Comparison of ENCODE assay signal across 12 cellular contexts in genomic region chr14:102645746-102646440, GRCh38. TPM values are rescaled to one million over a fixed set of nuclear protein-coding genes. Genes with fewer than 3 reads are reported as not detected.
DNase-seq lines count a peak whose midpoint lies in the region; TF ChIP-seq lines count a peak whose summit lies in the region.
"Had no signal": no experiment of that assay in that cellular context is flagged by ENCODE, and none has a peak within 500 bp of the region (broad histone marks: within the 10 kb centered on the region; RNA-seq: fewer than 3 reads in every experiment).

No MANE protein-coding gene starts in this region.

- no peaks in the 10 kb centered on the region for H3K36me3 ChIP-seq in OCI-LY1 (ENCODE audit: insufficient read depth, low read length)
- H3K36me3 ChIP-seq in spleen: no peaks in the 10 kb centered on the region
- no peaks in the 10 kb centered on the region for H3K36me3 ChIP-seq in HAP-1 (replicated peaks)

- peak overlapping the region; percentile 44; the same call in 1 of the 2 replicates for H3K4me2 ChIP-seq in OCI-LY1 (ENCODE audit: low read length)
- H3K4me2 ChIP-seq: A549 had no signal

- no peaks in the 10 kb centered on the region for H3K9me2 ChIP-seq in OCI-LY1 (ENCODE audit: low read depth, low read length)

- peak overlapping the region; percentile 1 for H3K27ac Mint-ChIP-seq in activated CD4-positive, alpha-beta T cell treated with anti-CD3 and anti-CD28 coated beads, Interleukin-2, amount 10 ng/mL, durations not matched to agents 24 days and 14 days
- peak overlapping the region; percentile 85 for H3K27ac Mint-ChIP-seq in endothelial cell (ENCODE audit: unreplicated experiment)

- H3K27me3 ChIP-seq in OCI-LY1 (ENCODE audit: insufficient read depth, low read length): no peaks in the 10 kb centered on the region
- H3K27me3 ChIP-seq in spleen (replicated peaks in 1 of 7): no peaks in the 10 kb centered on the region
- H3K27me3 ChIP-seq in HAP-1 (ENCODE audit: low read depth): no peaks in the 10 kb centered on the region
- H3K27me3 ChIP-seq: SJSA1 had no signal

- intact Hi-C loops in activated CD4-positive, alpha-beta T cell treated with anti-CD3 and anti-CD28 coated beads, Interleukin-2, amount 10 ng/mL, durations not matched to agents 24 days and 14 days (cut with micrococcal nuclease): no loop called here
- intact Hi-C loops in spleen (cut with DNase I; ENCODE audit: low total_unique reads): no loop called here

- H2AFZ ChIP-seq in OCI-LY1 (ENCODE audit: low read length): no peak overlapping the region

- TF ChIP-seq POLR2A in spleen (IDR thresholded peaks at IDR 0.05): no peak

- H3K36me3 Mint-ChIP-seq in activated CD4-positive, alpha-beta T cell treated with anti-CD3 and anti-CD28 coated beads, Interleukin-2, amount 10 ng/mL, durations not matched to agents 24 days and 14 days (ENCODE audit: low read depth): peaks cover 6% of the 10 kb centered on the region
- H3K36me3 Mint-ChIP-seq in endothelial cell (ENCODE audit: low read depth, unreplicated experiment): peaks cover 8% of the 10 kb centered on the region

- H3K4me3 ChIP-seq in OCI-LY1 (ENCODE audit: low read depth, low read length, poor library complexity, severe bottlenecking): peak overlapping the region; percentile 25
- H3K4me3 ChIP-seq in spleen: peak overlapping the region in 1 of 8 donors; percentile 10
- H3K4me3 ChIP-seq in HAP-1: no peak overlapping the region
- H3K4me3 ChIP-seq: A549, SJSA1 had no signal

- H3K27ac ChIP-seq in OCI-LY1 (ENCODE audit: low read depth, low read length, poor library complexity, severe bottlenecking) (peak overlapping the region; percentile 83), spleen (peak overlapping the region in 6 of 8 donors; percentile 35 to 77 (median 73))
- H3K27ac ChIP-seq: SJSA1 had no signal

- no peaks in the 10 kb centered on the region for H3K27me3 Mint-ChIP-seq in activated CD4-positive, alpha-beta T cell treated with anti-CD3 and anti-CD28 coated beads, Interleukin-2, amount 10 ng/mL, durations not matched to agents 24 days and 14 days
- peaks cover 9% of the 10 kb centered on the region for H3K27me3 Mint-ChIP-seq in endothelial cell (ENCODE audit: unreplicated experiment)

- peaks cover 48% of the 10 kb centered on the region for H3K4me1 ChIP-seq in OCI-LY1 (ENCODE audit: insufficient read depth, low read length, severe bottlenecking)
- peaks cover 12 to 98% (median 42%) of the 10 kb centered on the region in 6 donors for H3K4me1 ChIP-seq in spleen
- H3K4me1 ChIP-seq in HAP-1: 0 out of 2 replicates have a peak, but pooled peaks cover 5% of the 10 kb centered on the region

- no peaks in the 10 kb centered on the region for H3K9me3 Mint-ChIP-seq in activated CD4-positive, alpha-beta T cell treated with anti-CD3 and anti-CD28 coated beads, Interleukin-2, amount 10 ng/mL, durations not matched to agents 24 days and 14 days
- no peaks in the 10 kb centered on the region for H3K9me3 Mint-ChIP-seq in endothelial cell (ENCODE audit: unreplicated experiment)

- TF ChIP-seq CTCF in OCI-LY1 (IDR thresholded peaks at IDR 0.05; ENCODE audit: low read length): no peak
- no peak for TF ChIP-seq CTCF in endothelial cell (IDR thresholded peaks at IDR 0.05; ENCODE audit: unreplicated experiment)
- no peak for TF ChIP-seq CTCF in spleen (IDR thresholded peaks at IDR 0.05 in 8 of 11, conservative IDR thresholded peaks at IDR 0.05 in 3 of 11)

- no peaks in the 10 kb centered on the region for H4K20me1 ChIP-seq in OCI-LY1 (ENCODE audit: insufficient read depth, low read length)

- H3K9ac ChIP-seq in OCI-LY1 (ENCODE audit: low read length): peak overlapping the region; percentile 17

- 46 to 83% (median 61%) methylated on average over 2 of the region's 2 CpGs for WGBS in spleen, 5 donors

- no peaks in the 10 kb centered on the region for H3K9me3 ChIP-seq in OCI-LY1 (ENCODE audit: low read length)
- no peaks in the 10 kb centered on the region for H3K9me3 ChIP-seq in spleen
- H3K9me3 ChIP-seq in HAP-1: no peaks in the 10 kb centered on the region
- H3K9me3 ChIP-seq: A549, SJSA1 had no signal

- DNase-seq in activated CD4-positive, alpha-beta T cell treated with anti-CD3 and anti-CD28 coated beads, Interleukin-2, amount 10 ng/mL, durations not matched to agents 24 days and 14 days: no peak
- no peak for DNase-seq in activated CD4-positive, alpha-beta T cell treated with anti-CD3 and anti-CD28 coated beads for 4 hours
- DNase-seq in endothelial cell (ENCODE audit: low spot score): no peak
- no peak for DNase-seq in spleen
- DNase-seq in NCI-H128 (lab: John Stamatoyannopoulos, UW; ENCODE audit: unreplicated experiment): no peak
- no peak for DNase-seq in HAP-1 (ENCODE audit: low spot score in 2 of 2)
- DNase-seq in dedifferentiated amniotic fluid mesenchymal stem cell (ENCODE audit: extremely low spot score): no peak
- DNase-seq: effector CD4-positive, alpha-beta T cell; hypothalamus had no signal

- in situ Hi-C loops in HAP-1 (cut with MboI; ENCODE audit: low sequenced_read_pairs): no loop called here

- H3K4me3 Mint-ChIP-seq in activated CD4-positive, alpha-beta T cell treated with anti-CD3 and anti-CD28 coated beads, Interleukin-2, amount 10 ng/mL, durations not matched to agents 24 days and 14 days: no peak overlapping the region
- H3K4me3 Mint-ChIP-seq in endothelial cell (ENCODE audit: unreplicated experiment): peak overlapping the region; percentile 43

- no peaks in the 10 kb centered on the region for H3F3A ChIP-seq in OCI-LY1 (ENCODE audit: insufficient read depth, low read length)

- H3K4me1 Mint-ChIP-seq in activated CD4-positive, alpha-beta T cell treated with anti-CD3 and anti-CD28 coated beads, Interleukin-2, amount 10 ng/mL, durations not matched to agents 24 days and 14 days: peaks cover 36% of the 10 kb centered on the region
- peaks cover 62% of the 10 kb centered on the region for H3K4me1 Mint-ChIP-seq in endothelial cell (ENCODE audit: unreplicated experiment)

- H3K79me2 ChIP-seq in OCI-LY1 (ENCODE audit: insufficient read depth, low read length): peaks cover 46% of the 10 kb centered on the region

RNA-seq across cellular contexts. Expression of gene RCOR1, which starts 53.4 kb away (rescaled TPM):
- total RNA-seq in activated CD4-positive, alpha-beta T cell treated with anti-CD3 and anti-CD28 coated beads, Interleukin-2, amount 10 ng/mL, durations not matched to agents 24 days and 14 days: 21.8 and 24.0 TPM in 2 replicates
- total RNA-seq in endothelial cell (ENCODE audit: unreplicated experiment) (51.6 TPM), spleen (10 to 100 TPM; 17.0 to 30.6 (median 21.9) TPM)
- 1 to 10 TPM; 3.7 to 5.8 (median 3.8) TPM for polyA plus RNA-seq in spleen
